ENCODE assay signal across 18 cellular contexts in the genomic region with DNA sequence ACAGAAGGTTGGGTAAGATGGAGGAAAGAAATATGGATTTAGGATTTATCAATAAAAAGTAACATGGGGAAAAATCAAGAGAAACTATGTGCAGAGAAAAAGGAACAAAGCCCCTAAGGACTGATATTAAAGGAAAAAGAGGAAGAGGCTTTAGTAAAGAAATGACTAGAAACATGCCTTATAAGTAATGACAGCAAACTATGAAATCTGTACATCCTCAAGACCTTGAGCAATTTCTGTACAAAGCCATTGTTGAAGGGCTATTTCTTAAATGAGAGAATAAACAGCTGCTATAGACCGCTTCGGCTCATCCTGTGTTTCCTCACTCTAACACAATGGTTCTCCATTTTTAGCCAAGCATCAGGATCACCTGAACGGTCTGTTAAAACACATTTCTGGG.
"Had no signal": no experiment of that assay in that cellular context is flagged by ENCODE, and none has a peak within 500 bp of the region (broad histone marks: within the 10 kb centered on the region; RNA-seq: fewer than 3 reads in every experiment).

No MANE protein-coding gene starts in this region.

- H3K36me3 ChIP-seq: esophagus muscularis mucosa, gastroesophageal sphincter, heart left ventricle, left lung, right lobe of liver, transverse colon, vagina had no signal

- H3K27me3 ChIP-seq: body of pancreas, esophagus muscularis mucosa, gastroesophageal sphincter, heart left ventricle, left lung, right lobe of liver, transverse colon, vagina had no signal

- ATAC-seq: activated CD8-positive, alpha-beta T cell treated with anti-CD3 and anti-CD28 coated beads for 36 hours; activated T-helper 17 cell treated with anti-CD3 and anti-CD28 coated beads, Interleukin-2, amount 50 U/mL, for 72 hours; body of pancreas; gastroesophageal sphincter; heart left ventricle; left lung; right lobe of liver had no signal

- DNase-seq: activated CD4-positive, alpha-beta T cell treated with anti-CD3 and anti-CD28 coated beads, Interleukin-2, amount 10 ng/mL, durations not matched to agents 24 days and 14 days; activated CD8-positive, alpha-beta T cell treated with anti-CD3 and anti-CD28 coated beads for 36 hours; activated naive CD4-positive, alpha-beta T cell treated with Interleukin-2 at 50 U/mL for 16 hours; activated T-cell treated with anti-CD3 and anti-CD28 coated beads, Interleukin-2, amount 50 U/mL, for 1 hour; body of pancreas; dermis blood vessel endothelial cell; effector memory CD4-positive, alpha-beta T cell; heart left ventricle; left lung; right lobe of liver; small intestine; stimulated activated CD4-positive, alpha-beta T cell treated with anti-CD3 and anti-CD28 coated beads, Interleukin-15, amount 100 ng/mL, for 24 hours; stimulated activated CD4-positive, alpha-beta T cell treated with anti-CD3 and anti-CD28 coated beads, Interleukin-2, amount 100 ng/mL, for 48 hours; transverse colon had no signal

- H3K4me3 ChIP-seq: body of pancreas, esophagus muscularis mucosa, gastroesophageal sphincter, heart left ventricle, left lung, right lobe of liver, transverse colon, vagina had no signal
